Comparison of ENCODE assay signal across 8 cellular contexts in genomic region chr1:16351449-16351993, GRCh38. TPM values are rescaled to one million over a fixed set of nuclear protein-coding genes. Genes with fewer than 3 reads are reported as not detected.
DNase-seq lines count a peak whose midpoint lies in the region; ATAC-seq and TF ChIP-seq lines count a peak whose summit lies in the region.

No MANE protein-coding gene starts in this region.

- H3K27ac ChIP-seq in IMR-90 (ENCODE audit: insufficient read depth, low read length) (peak overlapping the region; percentile 90), adipose tissue (ENCODE audit: low read depth, low read length) (peak overlapping the region; percentile 74), skeletal muscle tissue (ENCODE audit: low read depth, low read length) (peak overlapping the region; percentile 92)

- H3K4me1 ChIP-seq in IMR-90 (ENCODE audit: control insufficient read depth, insufficient read depth, low read length) (peaks cover 9% of the 10 kb centered on the region), skeletal muscle tissue (ENCODE audit: control insufficient read depth in 3 of 3, insufficient read depth in 3 of 3, low read length in 3 of 3) (peaks cover 15 to 23% (median 15%) of the 10 kb centered on the region in 3 donors)

- BruUV-seq in IMR-90 (replicated peaks; lab: Mats Ljungman, UMichigan): no TSS peak

- H4K20me1 ChIP-seq in IMR-90 (ENCODE audit: insufficient read depth, low read length): peaks cover 54% of the 10 kb centered on the region

- H2AFZ ChIP-seq in IMR-90 (replicated peaks; ENCODE audit: low read length, poor library complexity): peak overlapping the region; percentile 100

- H2BK5ac ChIP-seq in IMR-90 (ENCODE audit: low read depth, low read length, poor library complexity, severe bottlenecking): peak overlapping the region; percentile 79

- H3K4me1 Mint-ChIP-seq in CD14-positive monocyte: peaks cover 34% of the 10 kb centered on the region

- no peak overlapping the region for H2BK20ac ChIP-seq in IMR-90 (ENCODE audit: low read depth, low read length)

- CTCF ChIA-PET in IMR-90 (lab: Yijun Ruan, JAX): interaction anchor here (1.7 kb wide), 1 partner anchor 12 kb away, joined by 7 read pairs; no protein-coding TSS in a partner anchor

- H4K91ac ChIP-seq in IMR-90 (ENCODE audit: insufficient read depth, low read depth, low read length): peak overlapping the region; percentile 79; the same call in 1 of the 2 replicates

- peaks cover 0 to 5% of the 10 kb centered on the region in 2 donors for H3K36me3 Mint-ChIP-seq in CD14-positive monocyte

- H2BK15ac ChIP-seq in IMR-90 (ENCODE audit: low read depth, low read length): no peak overlapping the region

- intact Hi-C loops in CD14-positive monocyte (cut with micrococcal nuclease): no loop called here
- intact Hi-C loops in IMR-90 (cut with micrococcal nuclease): loop anchor here (10.0 kb wide), 1 partner anchor 87 kb away; no protein-coding TSS in a partner anchor

- dilution Hi-C loops in IMR-90 (cut with HindIII; ENCODE audit: low sequenced_read_pairs, unreplicated experiment): no loop called here

- DNase-seq in CD14-positive monocyte (ENCODE audit: low spot score) (no peak), IMR-90 (peak; percentile 34)
- no peak for DNase-seq in stimulated activated CD4-positive, alpha-beta T cell treated with anti-CD3 and anti-CD28 coated beads, Interleukin-2, amount 100 ng/mL, for 24 hours

- H4K5ac ChIP-seq in IMR-90 (ENCODE audit: low read depth, low read length): no peak overlapping the region; the same call in 1 of the 2 replicates

- TF ChIP-seq POLR2A in IMR-90 (IDR thresholded peaks at IDR 0.05; ENCODE audit: low read depth, low read length) (no peak), GM18505 (IDR thresholded peaks at IDR 0.05; ENCODE audit: borderline replicate concordance, extremely low read depth, insufficient read depth, insufficient read length) (no peak)

- H2AK5ac ChIP-seq in IMR-90 (ENCODE audit: low read depth, low read length): peak overlapping the region; percentile 56

- in situ Hi-C loops in IMR-90 (cut with MboI; ENCODE audit: low sequenced_read_pairs): no loop called here

- peak overlapping the region; percentile 98 for H3K14ac ChIP-seq in IMR-90 (replicated peaks; ENCODE audit: low read depth, low read length)

- peak overlapping the region; percentile 90 to 100; a peak in 3 of 4 replicates for H4K8ac ChIP-seq in IMR-90 (ENCODE audit: low read depth in 2 of 2, low read length in 2 of 2)

- H3K27me3 ChIP-seq in IMR-90 (ENCODE audit: control insufficient read depth, insufficient read depth, low read length): no peaks in the 10 kb centered on the region
- no peaks in the 10 kb centered on the region for H3K27me3 ChIP-seq in skeletal muscle tissue (ENCODE audit: control insufficient read depth in 3 of 3, insufficient read depth in 3 of 3, low read length in 3 of 3)

- H3K9me3 Mint-ChIP-seq in CD14-positive monocyte: no peaks in the 10 kb centered on the region

- H3K4me3 ChIP-seq in IMR-90 (ENCODE audit: insufficient read depth, low read depth, low read length) (peak overlapping the region; percentile 77), iPS-18c (ENCODE audit: insufficient read depth, low read depth, low read length) (peak overlapping the region; percentile 95), skeletal muscle tissue (ENCODE audit: low read length in 3 of 3) (peak overlapping the region; percentile 92 to 96 (median 94))

- H3K9me3 ChIP-seq in IMR-90 (ENCODE audit: control insufficient read depth, insufficient read depth, low read length) (no peaks in the 10 kb centered on the region), iPS-18c (ENCODE audit: control insufficient read depth, insufficient read depth, low read length) (no peaks in the 10 kb centered on the region), skeletal muscle tissue (ENCODE audit: control insufficient read depth in 3 of 3, low read length in 3 of 3) (no peaks in the 10 kb centered on the region)

- H2BK120ac ChIP-seq in IMR-90 (ENCODE audit: low read depth, low read length): peak overlapping the region; percentile 65; the same call in 1 of the 2 replicates

- H3K36me3 ChIP-seq in IMR-90 (ENCODE audit: control insufficient read depth, insufficient read depth, low read length) (no peaks in the 10 kb centered on the region), skeletal muscle tissue (ENCODE audit: control insufficient read depth in 3 of 3, insufficient read depth in 3 of 3, low read length in 3 of 3) (peaks cover 0 to 3% (median 0%) of the 10 kb centered on the region in 3 donors)

- H3K4me3 Mint-ChIP-seq in CD14-positive monocyte: peak overlapping the region; percentile 93 to 94

- H3K4ac ChIP-seq in IMR-90 (ENCODE audit: low read depth, low read length): peak overlapping the region; percentile 98

- TF ChIP-seq CTCF in CD14-positive monocyte (IDR thresholded peaks at IDR 0.05) (no peak), IMR-90 (conservative IDR thresholded peaks at IDR 0.05; ENCODE audit: low read depth, low read length) (no peak)

- H3K4me2 ChIP-seq in IMR-90 (ENCODE audit: low read depth, low read length): peak overlapping the region; percentile 83

- H3K79me1 ChIP-seq in IMR-90 (ENCODE audit: low read depth in 1 of 2, low read length in 2 of 2): peaks cover 0 to 43% of the 10 kb centered on the region in 2 experiments; a peak in 3 of 4 replicates

- no peak for TF ChIP-seq RAD21 in IMR-90 (IDR thresholded peaks at IDR 0.05; ENCODE audit: low read length)

- peak overlapping the region; percentile 6 for H3K18ac ChIP-seq in IMR-90 (ENCODE audit: low read depth, low read length)

- H3K9ac ChIP-seq in IMR-90 (ENCODE audit: low read depth, low read length) (peak overlapping the region; percentile 88), skeletal muscle tissue (ENCODE audit: low read depth in 1 of 3, low read length in 3 of 3) (peak overlapping the region; percentile 94 to 98 (median 97))

- H3K27ac Mint-ChIP-seq in CD14-positive monocyte: peak overlapping the region; percentile 87 to 98 (median 95)

- H3K23ac ChIP-seq in IMR-90 (ENCODE audit: low read depth, low read length): peak overlapping the region; percentile 98

- peak overlapping the region; percentile 99 for H2AK9ac ChIP-seq in IMR-90 (replicated peaks; ENCODE audit: low read depth, low read length, poor library complexity)

- POLR2A ChIA-PET in IMR-90 (lab: Charles Lee; ENCODE audit: unreplicated experiment): no interaction called here

- WGBS in IMR-90 (ENCODE audit: extremely low coverage in 2 of 2, insufficient read length in 1 of 2), 2 experiments: no CpG with 5 or more reads among the region's 20 CpGs
- WGBS in adipose tissue, 3 donors: 1% methylated on average over 20 of the region's 20 CpGs

- no peaks in the 10 kb centered on the region for H3K27me3 Mint-ChIP-seq in CD14-positive monocyte (ENCODE audit: low read depth in 3 of 3)

- H3K56ac ChIP-seq in IMR-90 (ENCODE audit: extremely low read depth, insufficient read depth, low read length): peak overlapping the region; percentile 56; the same call in 1 of the 2 replicates

- H3K9me1 ChIP-seq in IMR-90 (ENCODE audit: insufficient read depth, low read length): peaks cover 14% of the 10 kb centered on the region

- ATAC-seq in IMR-90 (ENCODE audit: low read depth): no peak
- no peak for ATAC-seq in GM19324 (IDR thresholded peaks at IDR 0.05; ENCODE audit: low FRiP score, unreplicated experiment)
- ATAC-seq in GM18505 (IDR thresholded peaks at IDR 0.05; ENCODE audit: unreplicated experiment): no peak

TF ChIP-seq in IMR-90, 13 proteins besides CTCF, POLR2A, EP300 and RAD21:
- TF ChIP-seq USF2 (IDR thresholded peaks at IDR 0.05; ENCODE audit: low read depth, low read length): no peak
- TF ChIP-seq RFX5 (IDR thresholded peaks at IDR 0.05; ENCODE audit: low read depth, low read length): no peak
- no peak for TF ChIP-seq MAFK (IDR thresholded peaks at IDR 0.05; ENCODE audit: low read depth, low read length)
TF ChIP-seq in IMR-90: peak in this region for 0.

RNA-seq across cellular contexts. Expression of gene FBXO42, which starts 0.8 kb away (rescaled TPM):
- polyA plus RNA-seq in CD14-positive monocyte (10 to 100 TPM; 11.6 to 16.9 TPM), IMR-90 (2012; rRNA removed) (18.8 and 19.6 TPM in 2 replicates), adipose tissue (10 to 100 TPM in 2 of 3 donors, 1 to 10 TPM in 1; 7.4 to 12.4 (median 10.1) TPM)
- total RNA-seq in IMR-90 (2012; rRNA removed) (11.4 and 12.0 TPM in 2 replicates), skeletal muscle tissue (12.0 TPM)
- 14.5 and 15.0 TPM in 2 replicates for polyA plus RNA-seq in IMR-90 (2012; cell fraction: cytosol; rRNA removed)
- polyA plus RNA-seq in IMR-90 (2012; cell fraction: nucleus; rRNA removed; ENCODE audit: low replicate concordance): 24.6 and 26.4 TPM in 2 replicates

RNA-seq across cellular contexts. Expression of gene SZRD1, which starts 15.5 kb away (rescaled TPM):
- polyA plus RNA-seq in CD14-positive monocyte: 10 to 100 TPM; 46.4 to 47.2 TPM
- total RNA-seq in IMR-90 (2012; rRNA removed): 104 and 119 TPM in 2 replicates
- polyA plus RNA-seq in IMR-90 (2012; rRNA removed): 140 and 149 TPM in 2 replicates
- 98.0 and 110 TPM in 2 replicates for polyA plus RNA-seq in IMR-90 (2012; cell fraction: cytosol; rRNA removed)
- 71.0 and 75.7 TPM in 2 replicates for polyA plus RNA-seq in IMR-90 (2012; cell fraction: nucleus; rRNA removed; ENCODE audit: low replicate concordance)
- polyA plus RNA-seq in adipose tissue: 10 to 100 TPM; 30.1 to 93.6 (median 84.9) TPM
- total RNA-seq in skeletal muscle tissue: 13.0 TPM
